ENCODE assay signal across 1 cellular context in the genomic region with DNA sequence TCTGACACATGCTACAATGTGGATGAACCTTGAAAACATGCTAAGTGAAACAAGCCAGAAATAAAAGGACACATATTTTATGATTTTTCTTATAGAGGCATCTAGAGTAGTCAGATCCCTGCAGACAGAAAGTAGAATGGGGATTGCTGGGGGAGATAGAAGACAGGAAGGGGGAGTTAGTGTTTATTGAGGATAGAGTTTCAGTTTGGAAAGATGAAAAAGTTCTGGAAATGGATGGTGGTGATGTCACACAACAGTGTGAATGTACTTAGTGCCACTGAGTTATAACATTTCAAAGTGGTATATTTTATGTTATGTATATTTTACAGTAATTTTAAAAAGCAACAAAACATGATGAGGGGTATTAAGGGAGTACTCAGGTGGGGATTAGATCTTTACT.
TF ChIP-seq lines count a peak whose summit lies in the region.

No MANE protein-coding gene starts in this region.

TF ChIP-seq in HEK293, 187 proteins besides CTCF, POLR2A, EP300 and RAD21 (continued from another document):
- TF ChIP-seq, protein P1, sequence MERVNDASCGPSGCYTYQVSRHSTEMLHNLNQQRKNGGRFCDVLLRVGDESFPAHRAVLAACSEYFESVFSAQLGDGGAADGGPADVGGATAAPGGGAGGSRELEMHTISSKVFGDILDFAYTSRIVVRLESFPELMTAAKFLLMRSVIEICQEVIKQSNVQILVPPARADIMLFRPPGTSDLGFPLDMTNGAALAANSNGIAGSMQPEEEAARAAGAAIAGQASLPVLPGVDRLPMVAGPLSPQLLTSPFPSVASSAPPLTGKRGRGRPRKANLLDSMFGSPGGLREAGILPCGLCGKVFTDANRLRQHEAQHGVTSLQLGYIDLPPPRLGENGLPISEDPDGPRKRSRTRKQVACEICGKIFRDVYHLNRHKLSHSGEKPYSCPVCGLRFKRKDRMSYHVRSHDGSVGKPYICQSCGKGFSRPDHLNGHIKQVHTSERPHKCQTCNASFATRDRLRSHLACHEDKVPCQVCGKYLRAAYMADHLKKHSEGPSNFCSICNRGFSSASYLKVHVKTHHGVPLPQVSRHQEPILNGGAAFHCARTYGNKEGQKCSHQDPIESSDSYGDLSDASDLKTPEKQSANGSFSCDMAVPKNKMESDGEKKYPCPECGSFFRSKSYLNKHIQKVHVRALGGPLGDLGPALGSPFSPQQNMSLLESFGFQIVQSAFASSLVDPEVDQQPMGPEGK (tag by site-specific recombination; IDR thresholded peaks at IDR 0.05) = no peak
- TF ChIP-seq ZNF521 (tag by site-specific recombination; IDR thresholded peaks at IDR 0.05) (no peak), KLF16 (tag by site-specific recombination; IDR thresholded peaks at IDR 0.05) (no peak), PRDM1 (tag by site-specific recombination; IDR thresholded peaks at IDR 0.05) (no peak), ZNF146 (tag by site-specific recombination; IDR thresholded peaks at IDR 0.05) (peak; percentile 89; the same call in 1 of the 2 replicates), WT1 (tag by site-specific recombination; IDR thresholded peaks at IDR 0.05) (peak; percentile 98), SCRT2 (tag by site-specific recombination; IDR thresholded peaks at IDR 0.05) (no peak), ZNF558 (tag by site-specific recombination; IDR thresholded peaks at IDR 0.05) (no peak), ZNF114 (tag by site-specific recombination; IDR thresholded peaks at IDR 0.05) (no peak), ZNF707 (tag by site-specific recombination; IDR thresholded peaks at IDR 0.05) (no peak), ZNF157 (tag by site-specific recombination; IDR thresholded peaks at IDR 0.05) (no peak), ZNF544 (tag by site-specific recombination; IDR thresholded peaks at IDR 0.05) (no peak), ZNF654 (tag by site-specific recombination; IDR thresholded peaks at IDR 0.05; ENCODE audit: low read depth) (no peak), FEZF1 (tag by site-specific recombination; IDR thresholded peaks at IDR 0.05) (no peak), ZNF571 (tag by site-specific recombination; IDR thresholded peaks at IDR 0.05) (no peak), KLF8 (tag by site-specific recombination; IDR thresholded peaks at IDR 0.05) (no peak), EGR2 (tag by site-specific recombination; IDR thresholded peaks at IDR 0.05; ENCODE audit: low read depth) (no peak), MZF1 (tag by site-specific recombination; IDR thresholded peaks at IDR 0.05; ENCODE audit: borderline replicate concordance) (peak; percentile 97), ZNF433 (tag by site-specific recombination; IDR thresholded peaks at IDR 0.05; ENCODE audit: low read depth) (no peak), ZFHX2 (tag by site-specific recombination; conservative IDR thresholded peaks at IDR 0.05) (no peak)
- TF ChIP-seq, protein P2, sequence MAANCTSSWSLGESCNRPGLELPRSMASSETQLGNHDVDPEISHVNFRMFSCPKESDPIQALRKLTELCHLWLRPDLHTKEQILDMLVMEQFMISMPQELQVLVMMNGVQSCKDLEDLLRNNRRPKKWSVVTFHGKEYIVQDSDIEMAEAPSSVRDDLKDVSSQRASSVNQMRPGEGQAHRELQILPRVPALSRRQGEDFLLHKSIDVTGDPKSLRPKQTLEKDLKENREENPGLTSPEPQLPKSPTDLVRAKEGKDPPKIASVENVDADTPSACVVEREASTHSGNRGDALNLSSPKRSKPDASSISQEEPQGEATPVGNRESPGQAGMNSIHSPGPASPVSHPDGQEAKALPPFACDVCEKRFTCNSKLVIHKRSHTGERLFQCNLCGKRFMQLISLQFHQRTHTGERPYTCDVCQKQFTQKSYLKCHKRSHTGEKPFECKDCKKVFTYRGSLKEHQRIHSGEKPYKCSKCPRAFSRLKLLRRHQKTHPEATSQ (tag by site-specific recombination; IDR thresholded peaks at IDR 0.05) = no peak
- TF ChIP-seq, protein P3, sequence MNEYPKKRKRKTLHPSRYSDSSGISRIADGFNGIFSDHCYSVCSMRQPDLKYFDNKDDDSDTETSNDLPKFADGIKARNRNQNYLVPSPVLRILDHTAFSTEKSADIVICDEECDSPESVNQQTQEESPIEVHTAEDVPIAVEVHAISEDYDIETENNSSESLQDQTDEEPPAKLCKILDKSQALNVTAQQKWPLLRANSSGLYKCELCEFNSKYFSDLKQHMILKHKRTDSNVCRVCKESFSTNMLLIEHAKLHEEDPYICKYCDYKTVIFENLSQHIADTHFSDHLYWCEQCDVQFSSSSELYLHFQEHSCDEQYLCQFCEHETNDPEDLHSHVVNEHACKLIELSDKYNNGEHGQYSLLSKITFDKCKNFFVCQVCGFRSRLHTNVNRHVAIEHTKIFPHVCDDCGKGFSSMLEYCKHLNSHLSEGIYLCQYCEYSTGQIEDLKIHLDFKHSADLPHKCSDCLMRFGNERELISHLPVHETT (tag by site-specific recombination; IDR thresholded peaks at IDR 0.05) = no peak
- TF ChIP-seq, protein P4, sequence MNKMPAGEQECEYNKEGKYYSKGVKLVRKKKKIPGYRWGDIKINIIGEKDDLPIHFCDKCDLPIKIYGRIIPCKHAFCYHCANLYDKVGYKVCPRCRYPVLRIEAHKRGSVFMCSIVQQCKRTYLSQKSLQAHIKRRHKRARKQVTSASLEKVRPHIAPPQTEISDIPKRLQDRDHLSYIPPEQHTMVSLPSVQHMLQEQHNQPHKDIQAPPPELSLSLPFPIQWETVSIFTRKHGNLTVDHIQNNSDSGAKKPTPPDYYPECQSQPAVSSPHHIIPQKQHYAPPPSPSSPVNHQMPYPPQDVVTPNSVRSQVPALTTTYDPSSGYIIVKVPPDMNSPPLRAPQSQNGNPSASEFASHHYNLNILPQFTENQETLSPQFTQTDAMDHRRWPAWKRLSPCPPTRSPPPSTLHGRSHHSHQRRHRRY (tag by site-specific recombination; IDR thresholded peaks at IDR 0.05) = no peak
- TF ChIP-seq, protein P5, sequence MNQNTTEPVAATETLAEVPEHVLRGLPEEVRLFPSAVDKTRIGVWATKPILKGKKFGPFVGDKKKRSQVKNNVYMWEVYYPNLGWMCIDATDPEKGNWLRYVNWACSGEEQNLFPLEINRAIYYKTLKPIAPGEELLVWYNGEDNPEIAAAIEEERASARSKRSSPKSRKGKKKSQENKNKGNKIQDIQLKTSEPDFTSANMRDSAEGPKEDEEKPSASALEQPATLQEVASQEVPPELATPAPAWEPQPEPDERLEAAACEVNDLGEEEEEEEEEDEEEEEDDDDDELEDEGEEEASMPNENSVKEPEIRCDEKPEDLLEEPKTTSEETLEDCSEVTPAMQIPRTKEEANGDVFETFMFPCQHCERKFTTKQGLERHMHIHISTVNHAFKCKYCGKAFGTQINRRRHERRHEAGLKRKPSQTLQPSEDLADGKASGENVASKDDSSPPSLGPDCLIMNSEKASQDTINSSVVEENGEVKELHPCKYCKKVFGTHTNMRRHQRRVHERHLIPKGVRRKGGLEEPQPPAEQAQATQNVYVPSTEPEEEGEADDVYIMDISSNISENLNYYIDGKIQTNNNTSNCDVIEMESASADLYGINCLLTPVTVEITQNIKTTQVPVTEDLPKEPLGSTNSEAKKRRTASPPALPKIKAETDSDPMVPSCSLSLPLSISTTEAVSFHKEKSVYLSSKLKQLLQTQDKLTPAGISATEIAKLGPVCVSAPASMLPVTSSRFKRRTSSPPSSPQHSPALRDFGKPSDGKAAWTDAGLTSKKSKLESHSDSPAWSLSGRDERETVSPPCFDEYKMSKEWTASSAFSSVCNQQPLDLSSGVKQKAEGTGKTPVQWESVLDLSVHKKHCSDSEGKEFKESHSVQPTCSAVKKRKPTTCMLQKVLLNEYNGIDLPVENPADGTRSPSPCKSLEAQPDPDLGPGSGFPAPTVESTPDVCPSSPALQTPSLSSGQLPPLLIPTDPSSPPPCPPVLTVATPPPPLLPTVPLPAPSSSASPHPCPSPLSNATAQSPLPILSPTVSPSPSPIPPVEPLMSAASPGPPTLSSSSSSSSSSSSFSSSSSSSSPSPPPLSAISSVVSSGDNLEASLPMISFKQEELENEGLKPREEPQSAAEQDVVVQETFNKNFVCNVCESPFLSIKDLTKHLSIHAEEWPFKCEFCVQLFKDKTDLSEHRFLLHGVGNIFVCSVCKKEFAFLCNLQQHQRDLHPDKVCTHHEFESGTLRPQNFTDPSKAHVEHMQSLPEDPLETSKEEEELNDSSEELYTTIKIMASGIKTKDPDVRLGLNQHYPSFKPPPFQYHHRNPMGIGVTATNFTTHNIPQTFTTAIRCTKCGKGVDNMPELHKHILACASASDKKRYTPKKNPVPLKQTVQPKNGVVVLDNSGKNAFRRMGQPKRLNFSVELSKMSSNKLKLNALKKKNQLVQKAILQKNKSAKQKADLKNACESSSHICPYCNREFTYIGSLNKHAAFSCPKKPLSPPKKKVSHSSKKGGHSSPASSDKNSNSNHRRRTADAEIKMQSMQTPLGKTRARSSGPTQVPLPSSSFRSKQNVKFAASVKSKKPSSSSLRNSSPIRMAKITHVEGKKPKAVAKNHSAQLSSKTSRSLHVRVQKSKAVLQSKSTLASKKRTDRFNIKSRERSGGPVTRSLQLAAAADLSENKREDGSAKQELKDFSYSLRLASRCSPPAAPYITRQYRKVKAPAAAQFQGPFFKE (tag by site-specific recombination; IDR thresholded peaks at IDR 0.05; ENCODE audit: borderline replicate concordance) = no peak
- TF ChIP-seq, protein P6, sequence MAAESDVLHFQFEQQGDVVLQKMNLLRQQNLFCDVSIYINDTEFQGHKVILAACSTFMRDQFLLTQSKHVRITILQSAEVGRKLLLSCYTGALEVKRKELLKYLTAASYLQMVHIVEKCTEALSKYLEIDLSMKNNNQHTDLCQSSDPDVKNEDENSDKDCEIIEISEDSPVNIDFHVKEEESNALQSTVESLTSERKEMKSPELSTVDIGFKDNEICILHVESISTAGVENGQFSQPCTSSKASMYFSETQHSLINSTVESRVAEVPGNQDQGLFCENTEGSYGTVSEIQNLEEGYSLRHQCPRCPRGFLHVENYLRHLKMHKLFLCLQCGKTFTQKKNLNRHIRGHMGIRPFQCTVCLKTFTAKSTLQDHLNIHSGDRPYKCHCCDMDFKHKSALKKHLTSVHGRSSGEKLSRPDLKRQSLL (tag by site-specific recombination; IDR thresholded peaks at IDR 0.05) = no peak
- TF ChIP-seq, protein P7, sequence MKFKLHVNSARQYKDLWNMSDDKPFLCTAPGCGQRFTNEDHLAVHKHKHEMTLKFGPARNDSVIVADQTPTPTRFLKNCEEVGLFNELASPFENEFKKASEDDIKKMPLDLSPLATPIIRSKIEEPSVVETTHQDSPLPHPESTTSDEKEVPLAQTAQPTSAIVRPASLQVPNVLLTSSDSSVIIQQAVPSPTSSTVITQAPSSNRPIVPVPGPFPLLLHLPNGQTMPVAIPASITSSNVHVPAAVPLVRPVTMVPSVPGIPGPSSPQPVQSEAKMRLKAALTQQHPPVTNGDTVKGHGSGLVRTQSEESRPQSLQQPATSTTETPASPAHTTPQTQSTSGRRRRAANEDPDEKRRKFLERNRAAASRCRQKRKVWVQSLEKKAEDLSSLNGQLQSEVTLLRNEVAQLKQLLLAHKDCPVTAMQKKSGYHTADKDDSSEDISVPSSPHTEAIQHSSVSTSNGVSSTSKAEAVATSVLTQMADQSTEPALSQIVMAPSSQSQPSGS (tag by site-specific recombination; IDR thresholded peaks at IDR 0.05; ENCODE audit: low read depth) = 0 out of 2 replicates have a peak, but pooled peaks have one; percentile 11
- TF ChIP-seq, protein P8, sequence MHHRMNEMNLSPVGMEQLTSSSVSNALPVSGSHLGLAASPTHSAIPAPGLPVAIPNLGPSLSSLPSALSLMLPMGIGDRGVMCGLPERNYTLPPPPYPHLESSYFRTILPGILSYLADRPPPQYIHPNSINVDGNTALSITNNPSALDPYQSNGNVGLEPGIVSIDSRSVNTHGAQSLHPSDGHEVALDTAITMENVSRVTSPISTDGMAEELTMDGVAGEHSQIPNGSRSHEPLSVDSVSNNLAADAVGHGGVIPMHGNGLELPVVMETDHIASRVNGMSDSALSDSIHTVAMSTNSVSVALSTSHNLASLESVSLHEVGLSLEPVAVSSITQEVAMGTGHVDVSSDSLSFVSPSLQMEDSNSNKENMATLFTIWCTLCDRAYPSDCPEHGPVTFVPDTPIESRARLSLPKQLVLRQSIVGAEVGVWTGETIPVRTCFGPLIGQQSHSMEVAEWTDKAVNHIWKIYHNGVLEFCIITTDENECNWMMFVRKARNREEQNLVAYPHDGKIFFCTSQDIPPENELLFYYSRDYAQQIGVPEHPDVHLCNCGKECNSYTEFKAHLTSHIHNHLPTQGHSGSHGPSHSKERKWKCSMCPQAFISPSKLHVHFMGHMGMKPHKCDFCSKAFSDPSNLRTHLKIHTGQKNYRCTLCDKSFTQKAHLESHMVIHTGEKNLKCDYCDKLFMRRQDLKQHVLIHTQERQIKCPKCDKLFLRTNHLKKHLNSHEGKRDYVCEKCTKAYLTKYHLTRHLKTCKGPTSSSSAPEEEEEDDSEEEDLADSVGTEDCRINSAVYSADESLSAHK (tag by site-specific recombination; IDR thresholded peaks at IDR 0.05) = no peak
- TF ChIP-seq, protein P9, sequence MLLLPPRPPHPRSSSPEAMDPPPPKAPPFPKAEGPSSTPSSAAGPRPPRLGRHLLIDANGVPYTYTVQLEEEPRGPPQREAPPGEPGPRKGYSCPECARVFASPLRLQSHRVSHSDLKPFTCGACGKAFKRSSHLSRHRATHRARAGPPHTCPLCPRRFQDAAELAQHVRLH (tag by site-specific recombination; IDR thresholded peaks at IDR 0.05) = peak; percentile 41; the same call in 1 of the 2 replicates
- TF ChIP-seq, protein P10, sequence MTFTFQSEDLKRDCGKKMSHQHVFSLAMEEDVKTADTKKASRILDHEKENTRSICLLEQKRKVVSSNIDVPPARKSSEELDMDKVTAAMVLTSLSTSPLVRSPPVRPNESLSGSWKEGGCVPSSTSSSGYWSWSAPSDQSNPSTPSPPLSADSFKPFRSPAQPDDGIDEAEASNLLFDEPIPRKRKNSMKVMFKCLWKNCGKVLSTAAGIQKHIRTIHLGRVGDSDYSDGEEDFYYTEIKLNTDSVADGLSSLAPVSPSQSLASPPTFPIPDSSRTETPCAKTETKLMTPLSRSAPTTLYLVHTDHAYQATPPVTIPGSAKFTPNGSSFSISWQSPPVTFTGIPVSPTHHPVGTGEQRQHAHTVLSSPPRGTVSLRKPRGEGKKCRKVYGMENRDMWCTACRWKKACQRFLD (tag by site-specific recombination; IDR thresholded peaks at IDR 0.05) = no peak
- TF ChIP-seq, protein P11, sequence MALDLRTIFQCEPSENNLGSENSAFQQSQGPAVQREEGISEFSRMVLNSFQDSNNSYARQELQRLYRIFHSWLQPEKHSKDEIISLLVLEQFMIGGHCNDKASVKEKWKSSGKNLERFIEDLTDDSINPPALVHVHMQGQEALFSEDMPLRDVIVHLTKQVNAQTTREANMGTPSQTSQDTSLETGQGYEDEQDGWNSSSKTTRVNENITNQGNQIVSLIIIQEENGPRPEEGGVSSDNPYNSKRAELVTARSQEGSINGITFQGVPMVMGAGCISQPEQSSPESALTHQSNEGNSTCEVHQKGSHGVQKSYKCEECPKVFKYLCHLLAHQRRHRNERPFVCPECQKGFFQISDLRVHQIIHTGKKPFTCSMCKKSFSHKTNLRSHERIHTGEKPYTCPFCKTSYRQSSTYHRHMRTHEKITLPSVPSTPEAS (tag by site-specific recombination; IDR thresholded peaks at IDR 0.05) = no peak
